Comparison of ENCODE assay signal across 15 cellular contexts in the genomic region with DNA sequence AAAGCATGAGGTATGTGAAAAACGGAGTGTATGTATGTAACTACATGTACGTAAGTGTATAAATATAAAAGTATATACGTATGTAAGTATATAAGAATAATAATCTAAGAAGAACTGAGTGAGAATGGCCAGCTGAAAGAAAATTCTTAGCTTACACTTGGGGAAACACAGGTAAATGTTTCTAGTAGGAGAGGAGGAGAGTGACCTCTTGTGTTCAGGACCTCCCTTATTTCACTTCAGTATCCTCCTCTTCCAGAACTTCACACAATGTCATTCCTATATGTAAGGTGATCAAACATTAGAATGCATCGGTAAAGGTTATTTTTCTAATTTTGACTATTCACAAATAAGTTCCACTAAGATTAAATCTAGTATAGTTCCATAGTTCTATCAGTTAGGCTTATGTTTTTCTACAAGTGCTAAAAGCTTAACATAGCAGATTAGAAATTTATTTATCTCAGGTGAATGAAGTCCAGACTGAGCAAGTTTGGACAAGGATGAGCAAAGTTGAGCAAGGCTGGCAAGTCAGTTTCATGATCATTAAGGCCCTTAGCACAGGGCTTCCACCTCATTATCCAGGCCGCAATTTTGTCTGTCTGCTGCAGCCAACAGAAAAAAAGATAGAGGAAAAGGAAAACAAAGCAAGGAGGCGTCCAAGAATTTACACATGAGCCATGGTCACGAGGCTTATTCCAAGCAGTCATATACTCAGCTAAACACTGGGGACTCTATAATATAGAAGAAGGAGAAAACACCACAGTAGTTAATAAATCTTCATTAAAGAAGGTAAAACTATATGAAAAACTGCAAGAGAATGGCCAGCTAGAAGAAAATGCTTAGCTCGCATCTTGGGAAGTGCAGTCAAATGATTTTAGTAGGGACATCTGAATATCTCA. TPM values are rescaled to one million over a fixed set of nuclear protein-coding genes. Genes with fewer than 3 reads are reported as not detected.
DNase-seq lines count a peak whose midpoint lies in the region; ATAC-seq and TF ChIP-seq lines count a peak whose summit lies in the region.
"Had no signal": no experiment of that assay in that cellular context is flagged by ENCODE, and none has a peak within 500 bp of the region (broad histone marks: within the 10 kb centered on the region; RNA-seq: fewer than 3 reads in every experiment).

No MANE protein-coding gene starts in this region.

- H4K20me1 ChIP-seq in GM23248 (ENCODE audit: insufficient read depth), result no peaks in the 10 kb centered on the region

- H3K4me1 Mint-ChIP-seq in glutamatergic neuron (ENCODE audit: low read depth, unreplicated experiment), result no peaks in the 10 kb centered on the region
- H3K4me1 Mint-ChIP-seq: immature natural killer cell had no signal

- TF ChIP-seq POLR2A in esophagus muscularis mucosa (IDR thresholded peaks at IDR 0.05; ENCODE audit: low read depth), result no peak

- peaks cover 27% of the 10 kb centered on the region for H3F3A ChIP-seq in GM23248 (ENCODE audit: insufficient read depth)

- H3K9me2 ChIP-seq in GM23248 (ENCODE audit: insufficient read depth), result no peaks in the 10 kb centered on the region

- POLR2A ChIA-PET in RWPE1 (lab: Yijun Ruan, JAX; ENCODE audit: low non-redundant PET), result no interaction called here

- H3K4me1 ChIP-seq in GM23248 (ENCODE audit: insufficient read depth) (peaks cover 27% of the 10 kb centered on the region), esophagus muscularis mucosa (peaks cover 0 to 21% (median 15%) of the 10 kb centered on the region in 4 donors)

- WGBS in GM23248 (ENCODE audit: low coverage in 1 of 2, low lambda C conversion rate in 2 of 2, missing lambda C conversion rate in 2 of 2), 2 experiments, result 81 to 85% methylated on average over 8 of the region's 8 CpGs
- 79% methylated on average over 8 of the region's 8 CpGs for WGBS in esophagus muscularis mucosa

- no peak for TF ChIP-seq EP300 in esophagus muscularis mucosa (IDR thresholded peaks at IDR 0.05)

- peaks cover 2% of the 10 kb centered on the region for H3K27me3 Mint-ChIP-seq in glutamatergic neuron (ENCODE audit: unreplicated experiment)

- H3K9me3 ChIP-seq in GM23248 (ENCODE audit: low read depth) (no peaks in the 10 kb centered on the region), esophagus muscularis mucosa (no peaks in the 10 kb centered on the region)
- H3K9me3 ChIP-seq: tibial nerve had no signal

- H3K4me3 Mint-ChIP-seq in glutamatergic neuron (ENCODE audit: unreplicated experiment), result no peak overlapping the region
- H3K4me3 Mint-ChIP-seq: immature natural killer cell had no signal

- ATAC-seq in GM18511 (IDR thresholded peaks at IDR 0.05; ENCODE audit: unreplicated experiment) (no peak), GM21423 (IDR thresholded peaks at IDR 0.05; ENCODE audit: unreplicated experiment) (no peak)

- H3K36me3 ChIP-seq in GM23248 (ENCODE audit: low read depth), result no peaks in the 10 kb centered on the region
- H3K36me3 ChIP-seq in esophagus muscularis mucosa, result no peaks in the 10 kb centered on the region
- H3K36me3 ChIP-seq: tibial nerve had no signal

- peak overlapping the region; percentile 97 for H3K4me2 ChIP-seq in GM23248 (ENCODE audit: unreplicated experiment)

- no peak overlapping the region for H3K27ac Mint-ChIP-seq in glutamatergic neuron (ENCODE audit: unreplicated experiment)
- H3K27ac Mint-ChIP-seq: immature natural killer cell had no signal

- DNase-seq in GM23248 (peak; percentile 33), RWPE1 (ENCODE audit: low spot score) (peak; percentile 4), esophagus muscularis mucosa (ENCODE audit: extremely low spot score) (no peak), retinal pigment epithelial cell (ENCODE audit: low read depth) (no peak), glutamatergic neuron (no peak), superior temporal gyrus (ENCODE audit: extremely low spot score) (no peak)
- DNase-seq: activated CD4-positive, alpha-beta T cell treated with anti-CD3 and anti-CD28 coated beads for 4 hours; activated gamma-delta T cell treated with Interleukin-2 at 50 U/mL for 16 hours; immature natural killer cell; NCI-H2029; nucleus accumbens; SIG-M5 had no signal

- no peak overlapping the region for H3K4me3 ChIP-seq in GM23248
- H3K4me3 ChIP-seq in esophagus muscularis mucosa, result no peak overlapping the region
- H3K4me3 ChIP-seq in retinal pigment epithelial cell (ENCODE audit: low read length), result no peak overlapping the region
- H3K4me3 ChIP-seq: tibial nerve had no signal

- H3K27ac ChIP-seq in GM23248 (peak overlapping the region; percentile 83; the same call in 1 of the 2 replicates), RWPE1 (no peak overlapping the region), esophagus muscularis mucosa (replicated peaks in 1 of 4) (peak overlapping the region in 3 of 4 donors; percentile 3 to 67 (median 60))

- H3K36me3 Mint-ChIP-seq in glutamatergic neuron (ENCODE audit: unreplicated experiment), result no peaks in the 10 kb centered on the region
- H3K36me3 Mint-ChIP-seq: immature natural killer cell had no signal

- in situ Hi-C loops in GM23248 (cut with MboI), result loop anchor here (10.0 kb wide), 1 partner anchor 253 kb away; no protein-coding TSS in a partner anchor

- no peaks in the 10 kb centered on the region for H3K79me2 ChIP-seq in GM23248 (ENCODE audit: insufficient read depth)

- no peak overlapping the region for H3K9ac ChIP-seq in GM23248

- H3K27me3 ChIP-seq in GM23248 (replicated peaks; ENCODE audit: insufficient read depth) (no peaks in the 10 kb centered on the region), esophagus muscularis mucosa (no peaks in the 10 kb centered on the region)
- H3K27me3 ChIP-seq: tibial nerve had no signal

- H3K9me3 Mint-ChIP-seq in glutamatergic neuron (ENCODE audit: unreplicated experiment), result no peaks in the 10 kb centered on the region
- H3K9me3 Mint-ChIP-seq: immature natural killer cell had no signal

- intact Hi-C loops in esophagus muscularis mucosa (cut with DNase I), result loop anchor here (5.0 kb wide), 1 partner anchor 1001 kb away; no protein-coding TSS in a partner anchor

- H2AFZ ChIP-seq in GM23248, result peak overlapping the region; percentile 43

- CTCF ChIA-PET in RWPE1 (lab: Yijun Ruan, JAX), result interaction anchor here (0.6 kb wide), 1 partner anchor 164 kb away, joined by 3 read pairs; no protein-coding TSS in a partner anchor

- TF ChIP-seq CTCF in RWPE1 (conservative IDR thresholded peaks at IDR 0.05; ENCODE audit: low read depth) (no peak), esophagus muscularis mucosa (IDR thresholded peaks at IDR 0.05) (no peak), retinal pigment epithelial cell (conservative IDR thresholded peaks at IDR 0.05; ENCODE audit: low read depth, low read length) (peak; percentile 18), glutamatergic neuron (IDR thresholded peaks at IDR 0.05; ENCODE audit: partially characterized antibody, unreplicated experiment) (no peak)

RNA-seq across cellular contexts. Expression of gene MROH9, which starts 7.1 kb away (rescaled TPM):
- 0.25 TPM in 1 of 2 replicates, not detected in the other for total RNA-seq in GM23248 (2014; rRNA removed; shearing (Covaris generic))
- 0.16 TPM in 1 of 2 replicates, not detected in the other for polyA plus RNA-seq in GM23248 (2016; fragmentation: Nextera tagmentation; extraction: Ambion mirVana)
- not detected for total RNA-seq in esophagus muscularis mucosa
- not detected for total RNA-seq in glutamatergic neuron (ENCODE audit: unreplicated experiment)
- polyA plus RNA-seq: immature natural killer cell had no signal

Comparison
In these comparisons a context has a peak if more than half of its experiments do, and no peak if none do; other contexts are left out.
1. DNase-seq: peak in GM23248 (single experiment) and RWPE1 (single experiment); none in esophagus muscularis mucosa (single experiment), retinal pigment epithelial cell (single experiment), glutamatergic neuron (single experiment) and superior temporal gyrus (single experiment).